Comparison of ENCODE assay signal across 12 cellular contexts in genomic region chr7:118938845-118939244, GRCh38.
DNase-seq lines count a peak whose midpoint lies in the region; ATAC-seq lines count a peak whose summit lies in the region.
"Had no signal": no experiment of that assay in that cellular context is flagged by ENCODE, and none has a peak within 500 bp of the region (broad histone marks: within the 10 kb centered on the region; RNA-seq: fewer than 3 reads in every experiment).

No MANE protein-coding gene starts in this region.

- DNase-seq in NCI-H748 (lab: John Stamatoyannopoulos, UW; ENCODE audit: unreplicated experiment) (peak; percentile 49), NCI-H748 treated with DMSO at 0.1 percent for 48 hours (lab: John Stamatoyannopoulos, UW) (no peak), NCI-H774 (lab: John Stamatoyannopoulos, UW) (peak; percentile 8), SK-N-DZ (ENCODE audit: low spot score) (peak; percentile 36)
- DNase-seq in activated CD4-positive, alpha-beta T cell treated with anti-CD3 and anti-CD28 coated beads for 1 hour, result no peak
- DNase-seq: ACHN; CD4-positive, CD25-positive, alpha-beta regulatory T cell; DMS53; GM23248; IMR-90 had no signal

- ATAC-seq in GM19467 (IDR thresholded peaks at IDR 0.05; ENCODE audit: unreplicated experiment) (no peak), HG03025 (IDR thresholded peaks at IDR 0.05; ENCODE audit: low FRiP score, unreplicated experiment) (no peak)

Comparison
In these comparisons a context has a peak if more than half of its experiments do, and no peak if none do; other contexts are left out.
1. DNase-seq: peak in NCI-H748 (single experiment), NCI-H774 (single experiment) and SK-N-DZ (single experiment); none in NCI-H748 treated with DMSO at 0.1 percent for 48 hours (single experiment) and activated CD4-positive, alpha-beta T cell treated with anti-CD3 and anti-CD28 coated beads for 1 hour (single experiment).